Comparison of ENCODE assay signal across 24 cellular contexts in genomic region chr7:55381696-55382095, GRCh38.
"Had no signal": no experiment of that assay in that cellular context is flagged by ENCODE, and none has a peak within 500 bp of the region (broad histone marks: within the 10 kb centered on the region; RNA-seq: fewer than 3 reads in every experiment).

No MANE protein-coding gene starts in this region.

- H3K4me3 ChIP-seq: body of pancreas, colonic mucosa, gastroesophageal sphincter, left ventricle myocardium inferior, lung, ovary, prostate gland, sigmoid colon, stomach, testis, transverse colon had no signal

- H3K4me1 ChIP-seq: body of pancreas, colonic mucosa, gastroesophageal sphincter, left ventricle myocardium inferior, prostate gland, sigmoid colon, stomach, transverse colon had no signal

- H3K27ac ChIP-seq: body of pancreas, colonic mucosa, gastroesophageal sphincter, left ventricle myocardium inferior, ovary, prostate gland, sigmoid colon, stomach, transverse colon, VCaP had no signal

- DNase-seq: activated CD4-positive, alpha-beta T cell treated with anti-CD3 and anti-CD28 coated beads for 48 hours; activated CD4-positive, alpha-beta T cell treated with anti-CD3 and anti-CD28 coated beads, Interleukin-2, amount 50 U/mL, for 48 hours; activated CD8-positive, alpha-beta memory T cell treated with anti-CD3 and anti-CD28 coated beads for 24 hours; activated effector memory CD4-positive, alpha-beta T cell treated with Interleukin-2 at 50 U/mL for 16 hours; activated naive CD4-positive, alpha-beta T cell treated with Interleukin-2 at 50 U/mL for 16 hours; aorta; body of pancreas; colonic mucosa; effector memory CD8-positive, alpha-beta T cell; left ventricle myocardium inferior; naive thymus-derived CD4-positive, alpha-beta T cell; ovary; sigmoid colon; small intestine; stimulated activated CD4-positive, alpha-beta T cell treated with anti-CD3 and anti-CD28 coated beads, Interleukin-1b, Interleukin-23, amount 100 ng/mL, for 48 hours; stimulated activated naive B cell treated with anti-CD40 and anti-IgM and Interleukin-4, amounts not matched to agents 10 μg/mL and 1 μg/mL and 100 μg/mL, for 72 hours; stomach; T-helper 9 cell; transverse colon had no signal

- H3K9me3 ChIP-seq: colonic mucosa, ovary, prostate gland, testis had no signal

- H3K27me3 ChIP-seq: body of pancreas, colonic mucosa, gastroesophageal sphincter, ovary, sigmoid colon, stomach, testis, transverse colon had no signal

- H3K36me3 ChIP-seq: colonic mucosa, gastroesophageal sphincter, left ventricle myocardium inferior, ovary, prostate gland, sigmoid colon, stomach, transverse colon had no signal
